In genomic region chr2:99171377-99172140, GRCh38 we compare ENCODE assay signal across 1 cellular context.
TF ChIP-seq lines count a peak whose summit lies in the region.

No MANE protein-coding gene starts in this region.

TF ChIP-seq in HepG2, 621 proteins besides CTCF, POLR2A, EP300 and RAD21:
- TF ChIP-seq AHR (CRISPR knock-in tag; IDR thresholded peaks at IDR 0.05) (no peak), MAFF (IDR thresholded peaks at IDR 0.05; ENCODE audit: low read depth, low read length) (0 out of 2 replicates have a peak, but pooled peaks have one; percentile 13), HOXA5 (CRISPR knock-in tag; IDR thresholded peaks at IDR 0.05) (no peak), MAFK (conservative IDR thresholded peaks at IDR 0.05 in 1 of 2, IDR thresholded peaks at IDR 0.05 in 1 of 2; ENCODE audit: low read length in 2 of 2) (peak in 1 of 2 experiments; percentile 44; a peak in 2 of 4 replicates), CBX2 (IDR thresholded peaks at IDR 0.05; ENCODE audit: low read depth, low read length) (no peak), CBX2 (CRISPR knock-in tag; IDR thresholded peaks at IDR 0.05; ENCODE audit: low read depth) (no peak), ZNF275 (CRISPR knock-in tag; IDR thresholded peaks at IDR 0.05; ENCODE audit: borderline replicate concordance) (no peak), ZNF121 (CRISPR knock-in tag; IDR thresholded peaks at IDR 0.05) (no peak), RXRA (CRISPR knock-in tag; IDR thresholded peaks at IDR 0.05) (no peak)
